16 cellular contexts compared by ENCODE assay signal in genomic region chr16:80058236-80058635, GRCh38.
DNase-seq lines count a peak whose midpoint lies in the region; ATAC-seq and TF ChIP-seq lines count a peak whose summit lies in the region.
"Had no signal": no experiment of that assay in that cellular context is flagged by ENCODE, and none has a peak within 500 bp of the region (broad histone marks: within the 10 kb centered on the region; RNA-seq: fewer than 3 reads in every experiment).

No MANE protein-coding gene starts in this region.

- TF ChIP-seq EP300 in transverse colon (IDR thresholded peaks at IDR 0.05; ENCODE audit: low read depth), result no peak

- H3K9me3 ChIP-seq in mucosa of descending colon, result no peaks in the 10 kb centered on the region
- H3K9me3 ChIP-seq in transverse colon, result no peaks in the 10 kb centered on the region
- H3K9me3 ChIP-seq: pancreas had no signal

- no peaks in the 10 kb centered on the region for H3K4me1 Mint-ChIP-seq in MCF 10A (ENCODE audit: insufficient read depth, unreplicated experiment)
- H3K4me1 Mint-ChIP-seq in immature natural killer cell, result no peaks in the 10 kb centered on the region
- H3K4me1 Mint-ChIP-seq: activated B cell treated with CpG ODN at 0.5 μM for 24 hours, CD14-positive monocyte had no signal

- intact Hi-C loops in MCF 10A (cut with micrococcal nuclease) (no loop called here), mucosa of descending colon (cut with DNase I, micrococcal nuclease) (no loop called here), transverse colon (cut with DNase I; ENCODE audit: low total_unique reads) (no loop called here)

- WGBS in transverse colon (ENCODE audit: low coverage in 1 of 2), 2 donors, result 60% methylated on average over 10 of the region's 10 CpGs; no CpG with 5 or more reads in 1 of the 2 donors

- H3K27ac ChIP-seq in transverse colon, result peak overlapping the region; percentile 16 to 67 (median 50)
- H3K27ac ChIP-seq: HL-60, pancreas had no signal

- H3K4me3 Mint-ChIP-seq in MCF 10A (ENCODE audit: unreplicated experiment) (no peak overlapping the region), immature natural killer cell (no peak overlapping the region)
- H3K4me3 Mint-ChIP-seq: activated B cell treated with CpG ODN at 0.5 μM for 24 hours; activated naive CD4-positive, alpha-beta T cell treated with anti-CD3 and anti-CD28 coated beads for 36 hours; CD14-positive monocyte had no signal

- no peaks in the 10 kb centered on the region for H3K36me3 Mint-ChIP-seq in MCF 10A (ENCODE audit: insufficient read depth, unreplicated experiment)
- no peaks in the 10 kb centered on the region for H3K36me3 Mint-ChIP-seq in immature natural killer cell
- H3K36me3 Mint-ChIP-seq: CD14-positive monocyte had no signal

- TF ChIP-seq CTCF in MCF 10A (IDR thresholded peaks at IDR 0.05; ENCODE audit: unreplicated experiment) (no peak), mucosa of descending colon (IDR thresholded peaks at IDR 0.05) (no peak), transverse colon (IDR thresholded peaks at IDR 0.05) (no peak)

- no peak for ATAC-seq in mucosa of descending colon

- H3K9me3 Mint-ChIP-seq in MCF 10A (ENCODE audit: unreplicated experiment), result no peaks in the 10 kb centered on the region
- H3K9me3 Mint-ChIP-seq in immature natural killer cell, result no peaks in the 10 kb centered on the region
- H3K9me3 Mint-ChIP-seq: activated B cell treated with CpG ODN at 0.5 μM for 24 hours; activated naive CD4-positive, alpha-beta T cell treated with anti-CD3 and anti-CD28 coated beads for 36 hours had no signal

- H3K36me3 ChIP-seq in mucosa of descending colon (ENCODE audit: low read depth), result no peaks in the 10 kb centered on the region
- H3K36me3 ChIP-seq in transverse colon, result no peaks in the 10 kb centered on the region
- H3K36me3 ChIP-seq: pancreas had no signal

- POLR2A ChIA-PET in MCF 10A (lab: Yijun Ruan, JAX), result interaction anchor here (1.1 kb wide), 1 partner anchor 8 kb away, joined by 3 read pairs; no protein-coding TSS in a partner anchor

- BruUV-seq in MCF 10A (replicated peaks; lab: Mats Ljungman, UMichigan), result no TSS peak

- no peak overlapping the region for H3K4me3 ChIP-seq in mucosa of descending colon
- H3K4me3 ChIP-seq in transverse colon, result no peak overlapping the region
- H3K4me3 ChIP-seq: pancreas had no signal

- no peaks in the 10 kb centered on the region for H3K27me3 ChIP-seq in transverse colon
- H3K27me3 ChIP-seq: pancreas had no signal

- in situ Hi-C loops in transverse colon (cut with MboI; ENCODE audit: low pct_ligation_motif_present in 1 of 4, low pct_unique_long_range_greater_than_20kb in 1 of 4, low sequenced_read_pairs in 3 of 4), result no loop called here

- CTCF ChIA-PET in MCF 10A (lab: Yijun Ruan, JAX), result interaction anchor here (0.5 to 1.5 kb wide), 2 partner anchors 88 to 1378 kb away, joined by 3 to 4 read pairs; no protein-coding TSS in a partner anchor

- H3K27ac Mint-ChIP-seq in MCF 10A (ENCODE audit: low read depth, unreplicated experiment) (peak overlapping the region; percentile 3), immature natural killer cell (no peak overlapping the region)
- H3K27ac Mint-ChIP-seq: activated B cell treated with CpG ODN at 0.5 μM for 24 hours; activated naive CD4-positive, alpha-beta T cell treated with anti-CD3 and anti-CD28 coated beads for 36 hours; CD14-positive monocyte had no signal

- DNase-seq in MCF 10A (ENCODE audit: unreplicated experiment), result no peak
- peak; percentile 16 for DNase-seq in globus pallidus (ENCODE audit: low spot score)
- DNase-seq in mucosa of descending colon, result peak; percentile 33 to 48 (median 41)
- peak; percentile 22 for DNase-seq in transverse colon
- no peak for DNase-seq in hepatic stellate cell (ENCODE audit: low spot score)
- DNase-seq in middle frontal gyrus (ENCODE audit: extremely low spot score, low spot score), result no peak
- DNase-seq in immature natural killer cell, result no peak
- DNase-seq in NCI-H1436 (lab: John Stamatoyannopoulos, UW), result no peak
- DNase-seq: activated B cell treated with CpG ODN at 0.5 μM for 24 hours; activated naive CD4-positive, alpha-beta T cell treated with anti-CD3 and anti-CD28 coated beads for 36 hours; Kasumi-1; NCI-H2029 treated with DMSO at 0.1 percent for 48 hours; NCI-H526 treated with DMSO at 0.1 percent for 48 hours had no signal

- no peak for TF ChIP-seq POLR2A in transverse colon (IDR thresholded peaks at IDR 0.05)

- H3K4me1 ChIP-seq in mucosa of descending colon (ENCODE audit: low read depth), result no peaks in the 10 kb centered on the region
- peaks cover 0 to 13% (median 3%) of the 10 kb centered on the region in 4 donors for H3K4me1 ChIP-seq in transverse colon
- H3K4me1 ChIP-seq: pancreas had no signal

- no peaks in the 10 kb centered on the region for H3K27me3 Mint-ChIP-seq in MCF 10A (ENCODE audit: insufficient read depth, unreplicated experiment)
- peaks cover 5 to 9% (median 7%) of the 10 kb centered on the region in 3 donors for H3K27me3 Mint-ChIP-seq in immature natural killer cell (ENCODE audit: low read depth in 3 of 3)
- H3K27me3 Mint-ChIP-seq: activated B cell treated with CpG ODN at 0.5 μM for 24 hours had no signal

Comparison
In these comparisons a context has a peak if more than half of its experiments do, and no peak if none do; other contexts are left out.
1. DNase-seq: peak in globus pallidus (single experiment), mucosa of descending colon (3 of 3) and transverse colon (single experiment); none in MCF 10A (single experiment), hepatic stellate cell (single experiment), middle frontal gyrus (single experiment), immature natural killer cell (0 of 3) and NCI-H1436 (single experiment).